Comparison of ENCODE assay signal across 24 cellular contexts in the genomic region with DNA sequence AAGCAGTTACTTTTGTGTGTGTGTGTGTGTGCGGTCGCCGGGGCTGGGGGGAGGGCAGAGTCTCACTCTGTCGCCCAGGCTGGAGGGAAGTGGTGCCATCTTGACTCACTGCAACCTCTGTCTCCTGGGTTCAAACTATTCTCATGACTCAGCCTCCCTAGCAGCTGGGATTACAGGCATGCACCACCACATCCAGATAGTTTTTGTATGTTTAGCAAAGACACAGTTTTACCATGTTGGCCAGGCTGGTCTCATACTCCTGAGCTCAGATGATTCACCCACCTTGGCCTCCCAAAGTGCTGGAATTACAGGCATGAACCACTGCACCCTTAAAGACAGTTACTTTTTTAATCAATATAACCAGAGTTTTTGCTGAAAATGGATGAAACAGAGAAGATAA.
DNase-seq lines count a peak whose midpoint lies in the region; ATAC-seq, FAIRE-seq and TF ChIP-seq lines count a peak whose summit lies in the region.
"Had no signal": no experiment of that assay in that cellular context is flagged by ENCODE, and none has a peak within 500 bp of the region (broad histone marks: within the 10 kb centered on the region; RNA-seq: fewer than 3 reads in every experiment).

No MANE protein-coding gene starts in this region.

- no peaks in the 10 kb centered on the region for H3K36me3 Mint-ChIP-seq in natural killer cell
- H3K36me3 Mint-ChIP-seq in natural killer cell treated with Interleukin-12 subunit alpha and Interleukin-12 subunit beta and Interleukin-15 and Interleukin-18, amount 100 ng/mL, for 72 hours: peaks cover 21% of the 10 kb centered on the region
- peaks cover 30% of the 10 kb centered on the region for H3K36me3 Mint-ChIP-seq in astrocyte (ENCODE audit: low read depth, unreplicated experiment)
- H3K36me3 Mint-ChIP-seq in activated CD4-positive, alpha-beta T cell treated with anti-CD3 and anti-CD28 coated beads for 36 hours (ENCODE audit: low read depth): peaks cover 10% of the 10 kb centered on the region
- H3K36me3 Mint-ChIP-seq: IgD-negative memory B cell had no signal

- H3K4me3 Mint-ChIP-seq in natural killer cell (no peak overlapping the region), astrocyte (ENCODE audit: unreplicated experiment) (no peak overlapping the region)
- H3K4me3 Mint-ChIP-seq in natural killer cell treated with Interleukin-12 subunit alpha and Interleukin-12 subunit beta and Interleukin-15 and Interleukin-18, amount 100 ng/mL, for 72 hours: no peak overlapping the region
- H3K4me3 Mint-ChIP-seq in activated CD4-positive, alpha-beta T cell treated with anti-CD3 and anti-CD28 coated beads for 36 hours: no peak overlapping the region
- H3K4me3 Mint-ChIP-seq: activated CD4-positive, alpha-beta memory T cell treated with anti-CD3 and anti-CD28 coated beads, Interleukin-2, amount 10 ng/mL, durations not matched to agents 7 days and 5 days; CD14-positive monocyte; IgD-negative memory B cell; naive B cell; stimulated activated naive B cell treated with anti-CD40 and anti-IgM and Interleukin-4, amounts not matched to agents 10 μg/mL and 1 μg/mL and 100 μg/mL, for 72 hours; T-helper 1 cell treated with Interleukin-12 subunit alpha and Interleukin-12 subunit beta and Interleukin-4 antibody, amounts not matched to agents 30 μg/mL and 1 μg/mL, for 36 hours had no signal

- H3K27me3 ChIP-seq in astrocyte (ENCODE audit: insufficient read depth, low read length): no peaks in the 10 kb centered on the region
- H3K27me3 ChIP-seq in right atrium auricular region: no peaks in the 10 kb centered on the region
- H3K27me3 ChIP-seq: heart left ventricle had no signal

- no peak for FAIRE-seq in astrocyte (lab: Jason Lieb, UNC)
- FAIRE-seq: kidney had no signal

- H3K9me3 Mint-ChIP-seq in natural killer cell (no peaks in the 10 kb centered on the region), astrocyte (ENCODE audit: unreplicated experiment) (peaks cover 10% of the 10 kb centered on the region)
- H3K9me3 Mint-ChIP-seq in natural killer cell treated with Interleukin-12 subunit alpha and Interleukin-12 subunit beta and Interleukin-15 and Interleukin-18, amount 100 ng/mL, for 72 hours: no peaks in the 10 kb centered on the region
- H3K9me3 Mint-ChIP-seq in activated CD4-positive, alpha-beta T cell treated with anti-CD3 and anti-CD28 coated beads for 36 hours (ENCODE audit: low read depth): no peaks in the 10 kb centered on the region
- H3K9me3 Mint-ChIP-seq: activated CD4-positive, alpha-beta memory T cell treated with anti-CD3 and anti-CD28 coated beads, Interleukin-2, amount 10 ng/mL, durations not matched to agents 7 days and 5 days; IgD-negative memory B cell had no signal

- POLR2A ChIA-PET in activated CD4-positive, alpha-beta T cell treated with anti-CD3 and anti-CD28 coated beads for 36 hours (lab: Charles Lee): no interaction called here

- H3K79me2 ChIP-seq in astrocyte (ENCODE audit: insufficient read depth, low read length): peaks cover 42% of the 10 kb centered on the region

- H3K4me1 ChIP-seq in astrocyte (ENCODE audit: insufficient read depth, low read length): no peaks in the 10 kb centered on the region
- no peaks in the 10 kb centered on the region for H3K4me1 ChIP-seq in right atrium auricular region
- H3K4me1 ChIP-seq: heart left ventricle had no signal

- ATAC-seq in natural killer cell: no peak
- no peak for ATAC-seq in natural killer cell treated with Interleukin-12 subunit alpha and Interleukin-12 subunit beta and Interleukin-15 and Interleukin-18, amount 100 ng/mL, for 72 hours
- no peak for ATAC-seq in activated CD4-positive, alpha-beta T cell treated with anti-CD3 and anti-CD28 coated beads for 36 hours
- ATAC-seq: activated CD4-positive, CD25-positive, alpha-beta regulatory T cell treated with anti-CD3 and anti-CD28 coated beads, Interleukin-2, amount 50 U/mL, for 24 hours; heart left ventricle; stimulated activated naive B cell treated with anti-CD40 and anti-IgM and Interleukin-4, amounts not matched to agents 10 μg/mL and 1 μg/mL and 100 μg/mL, for 72 hours had no signal

- H3K4me1 Mint-ChIP-seq in natural killer cell (no peaks in the 10 kb centered on the region), astrocyte (ENCODE audit: low read depth, unreplicated experiment) (peaks cover 34% of the 10 kb centered on the region)
- H3K4me1 Mint-ChIP-seq in natural killer cell treated with Interleukin-12 subunit alpha and Interleukin-12 subunit beta and Interleukin-15 and Interleukin-18, amount 100 ng/mL, for 72 hours (ENCODE audit: low read depth in 2 of 2): no peaks in the 10 kb centered on the region
- no peaks in the 10 kb centered on the region for H3K4me1 Mint-ChIP-seq in activated CD4-positive, alpha-beta T cell treated with anti-CD3 and anti-CD28 coated beads for 36 hours
- H3K4me1 Mint-ChIP-seq: activated CD4-positive, alpha-beta memory T cell treated with anti-CD3 and anti-CD28 coated beads, Interleukin-2, amount 10 ng/mL, durations not matched to agents 7 days and 5 days; IgD-negative memory B cell had no signal

- H3K27me3 Mint-ChIP-seq in natural killer cell (ENCODE audit: low read depth in 2 of 2) (no peaks in the 10 kb centered on the region), astrocyte (ENCODE audit: low read depth, unreplicated experiment) (no peaks in the 10 kb centered on the region)
- H3K27me3 Mint-ChIP-seq in natural killer cell treated with Interleukin-12 subunit alpha and Interleukin-12 subunit beta and Interleukin-15 and Interleukin-18, amount 100 ng/mL, for 72 hours: no peaks in the 10 kb centered on the region
- no peaks in the 10 kb centered on the region for H3K27me3 Mint-ChIP-seq in activated CD4-positive, alpha-beta T cell treated with anti-CD3 and anti-CD28 coated beads for 36 hours
- H3K27me3 Mint-ChIP-seq: activated CD4-positive, alpha-beta memory T cell treated with anti-CD3 and anti-CD28 coated beads, Interleukin-2, amount 10 ng/mL, durations not matched to agents 7 days and 5 days; IgD-negative memory B cell; naive B cell; stimulated activated naive B cell treated with anti-CD40 and anti-IgM and Interleukin-4, amounts not matched to agents 10 μg/mL and 1 μg/mL and 100 μg/mL, for 72 hours had no signal

- H2AFZ ChIP-seq in astrocyte (ENCODE audit: low read depth, low read length): no peak overlapping the region
- H2AFZ ChIP-seq: GM23248 had no signal

- H3K36me3 ChIP-seq in astrocyte (ENCODE audit: insufficient read depth, low read length) (peaks cover 23% of the 10 kb centered on the region), right atrium auricular region (no peaks in the 10 kb centered on the region)

- TF ChIP-seq CTCF in natural killer cell (IDR thresholded peaks at IDR 0.05) (no peak), astrocyte (IDR thresholded peaks at IDR 0.05; ENCODE audit: insufficient read depth, low read depth, low read length) (no peak), foreskin fibroblast (IDR thresholded peaks at IDR 0.05; ENCODE audit: low read depth, low read length) (no peak), right atrium auricular region (IDR thresholded peaks at IDR 0.05) (no peak)

- H3K9me3 ChIP-seq in astrocyte (ENCODE audit: insufficient read depth, low read depth, low read length) (no peaks in the 10 kb centered on the region), right atrium auricular region (no peaks in the 10 kb centered on the region)

- H3K27ac Mint-ChIP-seq in natural killer cell: peak overlapping the region; percentile 8 to 25
- no peak overlapping the region for H3K27ac Mint-ChIP-seq in natural killer cell treated with Interleukin-12 subunit alpha and Interleukin-12 subunit beta and Interleukin-15 and Interleukin-18, amount 100 ng/mL, for 72 hours
- peak overlapping the region; percentile 92 for H3K27ac Mint-ChIP-seq in astrocyte (ENCODE audit: unreplicated experiment)
- H3K27ac Mint-ChIP-seq in activated CD4-positive, alpha-beta T cell treated with anti-CD3 and anti-CD28 coated beads for 36 hours: no peak overlapping the region
- H3K27ac Mint-ChIP-seq: activated CD4-positive, alpha-beta memory T cell treated with anti-CD3 and anti-CD28 coated beads, Interleukin-2, amount 10 ng/mL, durations not matched to agents 7 days and 5 days; IgD-negative memory B cell; stimulated activated naive B cell treated with anti-CD40 and anti-IgM and Interleukin-4, amounts not matched to agents 10 μg/mL and 1 μg/mL and 100 μg/mL, for 72 hours; T-helper 1 cell treated with Interleukin-12 subunit alpha and Interleukin-12 subunit beta and Interleukin-4 antibody, amounts not matched to agents 30 μg/mL and 1 μg/mL, for 36 hours had no signal

- no peak overlapping the region for H3K4me3 ChIP-seq in astrocyte (ENCODE audit: insufficient read depth, low read depth, low read length)
- H3K4me3 ChIP-seq in foreskin fibroblast (ENCODE audit: low read depth in 1 of 2, low read length in 2 of 2): no peak overlapping the region
- no peak overlapping the region for H3K4me3 ChIP-seq in right atrium auricular region
- H3K4me3 ChIP-seq: GM23248, heart left ventricle had no signal

- peaks cover 47% of the 10 kb centered on the region for H4K20me1 ChIP-seq in astrocyte (ENCODE audit: insufficient read depth, low read length)

- H3K4me2 ChIP-seq in astrocyte (ENCODE audit: low read length): no peak overlapping the region

- H3K9ac ChIP-seq in astrocyte (ENCODE audit: low read length): no peak overlapping the region
- H3K9ac ChIP-seq: GM23248 had no signal

- DNase-seq in natural killer cell (no peak), astrocyte (ENCODE audit: low read depth) (peak; percentile 51), foreskin fibroblast (peak; percentile 48 to 49), right atrium auricular region (ENCODE audit: low spot score) (no peak), 8988T (no peak)
- no peak for DNase-seq in natural killer cell treated with Interleukin-12 subunit alpha and Interleukin-12 subunit beta and Interleukin-15 and Interleukin-18, amount 100 ng/mL, for 72 hours (ENCODE audit: low spot score)
- no peak for DNase-seq in activated CD4-positive, alpha-beta T cell treated with anti-CD3 and anti-CD28 coated beads for 36 hours
- DNase-seq in activated effector memory CD4-positive, alpha-beta T cell treated with Interleukin-2 at 50 U/mL for 16 hours: no peak
- DNase-seq: activated CD4-positive, alpha-beta memory T cell treated with anti-CD3 and anti-CD28 coated beads, Interleukin-2, amount 10 ng/mL, durations not matched to agents 7 days and 5 days; activated CD8-positive, alpha-beta memory T cell treated with anti-CD3 and anti-CD28 coated beads, Interleukin-2, amount 50 U/mL, for 4 hours; activated naive CD4-positive, alpha-beta T cell treated with Interleukin-2 at 50 U/mL for 16 hours; GM23248; heart left ventricle; kidney; naive B cell; NCI-H146; occipital lobe; stimulated activated naive B cell treated with anti-CD40 and anti-IgM and Interleukin-4, amounts not matched to agents 10 μg/mL and 1 μg/mL and 100 μg/mL, for 72 hours had no signal

- intact Hi-C loops in natural killer cell (cut with micrococcal nuclease): no loop called here
- intact Hi-C loops in activated CD4-positive, alpha-beta T cell treated with anti-CD3 and anti-CD28 coated beads for 36 hours (cut with DNase I, micrococcal nuclease): no loop called here

- H3K27ac ChIP-seq in astrocyte (ENCODE audit: low read depth, low read length): peak overlapping the region; percentile 51
- no peak overlapping the region for H3K27ac ChIP-seq in right atrium auricular region
- H3K27ac ChIP-seq: 22Rv1, epithelial cell of prostate, GM23248, heart left ventricle had no signal

- CTCF ChIA-PET in activated CD4-positive, alpha-beta T cell treated with anti-CD3 and anti-CD28 coated beads for 36 hours (lab: Charles Lee): interaction anchor here (0.6 kb wide), 1 partner anchor 489 kb away, joined by 4 read pairs; no protein-coding TSS in a partner anchor

Comparison
In these comparisons a context has a peak if more than half of its experiments do, and no peak if none do; other contexts are left out.
1. H3K27ac Mint-ChIP-seq: peak in natural killer cell (2 of 2) and astrocyte (single experiment); none in natural killer cell treated with Interleukin-12 subunit alpha and Interleukin-12 subunit beta and Interleukin-15 and Interleukin-18, amount 100 ng/mL, for 72 hours (0 of 2) and activated CD4-positive, alpha-beta T cell treated with anti-CD3 and anti-CD28 coated beads for 36 hours (single experiment).
2. DNase-seq: peak in astrocyte (single experiment) and foreskin fibroblast (2 of 2); none in natural killer cell (single experiment), natural killer cell treated with Interleukin-12 subunit alpha and Interleukin-12 subunit beta and Interleukin-15 and Interleukin-18, amount 100 ng/mL, for 72 hours (single experiment), activated CD4-positive, alpha-beta T cell treated with anti-CD3 and anti-CD28 coated beads for 36 hours (single experiment), right atrium auricular region (single experiment), activated effector memory CD4-positive, alpha-beta T cell treated with Interleukin-2 at 50 U/mL for 16 hours (single experiment) and 8988T (single experiment).